Comparison of ENCODE assay signal across 8 cellular contexts in the genomic region with DNA sequence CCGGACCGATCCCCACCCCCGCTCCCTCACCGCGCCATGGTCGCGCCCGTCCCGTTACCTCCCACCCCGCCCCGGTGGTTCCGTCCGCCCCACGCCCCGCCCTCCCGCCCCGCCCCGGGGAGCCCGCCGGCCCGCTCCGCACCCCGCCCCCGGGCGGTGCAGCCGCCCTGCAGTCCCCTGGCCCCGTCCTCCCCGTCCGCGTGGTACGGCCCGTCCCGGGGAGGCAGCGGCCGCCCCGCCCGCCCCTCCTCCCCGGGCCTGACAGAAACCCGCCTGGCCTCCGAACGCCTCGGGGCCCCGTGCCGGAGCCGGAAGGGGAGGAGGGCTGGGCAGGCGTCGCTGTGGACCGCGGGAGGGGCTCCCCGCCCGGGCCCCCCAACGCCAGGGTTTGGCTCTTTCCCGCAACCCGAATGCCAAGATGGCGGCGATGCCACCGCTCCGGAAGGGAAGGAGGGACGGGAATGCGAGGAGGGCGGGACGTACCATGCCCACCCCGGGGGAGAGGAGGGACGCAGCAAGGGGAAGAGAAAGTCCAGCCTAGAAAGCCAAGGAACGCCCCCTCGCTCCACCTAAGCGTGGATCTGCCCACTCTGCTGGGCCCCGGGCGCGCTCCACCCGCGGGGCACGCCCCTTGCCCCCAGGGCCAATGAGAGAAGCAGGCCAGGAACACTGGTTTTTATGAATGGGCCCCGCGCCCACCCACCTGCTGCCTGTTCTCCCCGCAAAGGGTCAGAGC. TPM values are rescaled to one million over a fixed set of nuclear protein-coding genes. Genes with fewer than 3 reads are reported as not detected.
DNase-seq lines count a peak whose midpoint lies in the region; ATAC-seq and TF ChIP-seq lines count a peak whose summit lies in the region.

Gene PIP4K2B (minus strand): TSS at position 56 of the 736 bp plus-strand sequence. CDS start 132 bp downstream, outside the sequence.

- peaks cover 29% of the 10 kb centered on the region for H3F3A ChIP-seq in neural progenitor cell (ENCODE audit: low read depth)

- H3K4me1 ChIP-seq in SJSA1 (replicated peaks) (peaks cover 16% of the 10 kb centered on the region), foreskin keratinocyte (peaks cover 7% of the 10 kb centered on the region), neural progenitor cell (peaks cover 16% of the 10 kb centered on the region), stomach smooth muscle (ENCODE audit: control insufficient read depth, insufficient read depth, low read length) (peaks cover 20% of the 10 kb centered on the region)

- H2AFZ ChIP-seq in neural progenitor cell (replicated peaks): peak within 1 kb of the TSS; percentile 66

- H3K9ac ChIP-seq in neural progenitor cell: peak within 1 kb of the TSS; percentile 96
- peak within 1 kb of the TSS; percentile 88 for H3K9ac ChIP-seq in stomach smooth muscle (ENCODE audit: low read length in 2 of 2)

- DNase-seq in GM03348 (ENCODE audit: low spot score) (peak; percentile 99), HEK293T (ENCODE audit: extremely low spot score) (peak; percentile 91), MV-4-11 (lab: John Stamatoyannopoulos, UW) (peak; percentile 96), SJSA1 (ENCODE audit: low read depth in 1 of 2, low spot score in 2 of 2) (peak; percentile 98 to 99), foreskin keratinocyte (peak; percentile 89 to 95), neural progenitor cell (ENCODE audit: low spot score) (peak; percentile 98)
- DNase-seq in activated naive CD4-positive, alpha-beta T cell (lab: John Stamatoyannopoulos, UW): peak; percentile 70 to 81 (median 74)

- CTCF ChIA-PET in HEK293T (lab: Yijun Ruan, JAX): no interaction called here

- POLR2A ChIA-PET in HEK293T (lab: Yijun Ruan, JAX): interaction anchor here (0.6 to 2.0 kb wide), 8 partner anchors 21 to 70 kb away, joined by 3 to 9 read pairs (median 4); partner anchors contain the start of genes CWC25, LASP1, PSMB3 and RPL23

- H3K36me3 Mint-ChIP-seq in neural progenitor cell: peaks cover 36% of the 10 kb centered on the region

- peaks cover 6% of the 10 kb centered on the region for H3K27me3 Mint-ChIP-seq in neural progenitor cell (ENCODE audit: insufficient read depth, low read depth)

- peak within 1 kb of the TSS; percentile 95 for H3K27ac Mint-ChIP-seq in neural progenitor cell

- H3K4me2 ChIP-seq in neural progenitor cell: peak within 1 kb of the TSS; percentile 90

- H3K27me3 ChIP-seq in SJSA1 (replicated peaks): no peaks in the 10 kb centered on the region
- no peaks in the 10 kb centered on the region for H3K27me3 ChIP-seq in foreskin keratinocyte
- no peaks in the 10 kb centered on the region for H3K27me3 ChIP-seq in neural progenitor cell
- no peaks in the 10 kb centered on the region for H3K27me3 ChIP-seq in stomach smooth muscle (ENCODE audit: control insufficient read depth in 1 of 2, insufficient read depth in 2 of 2, low read length in 2 of 2)

- no peaks in the 10 kb centered on the region for H3K9me3 ChIP-seq in SJSA1 (replicated peaks)
- H3K9me3 ChIP-seq in neural progenitor cell (ENCODE audit: low read depth): no peaks in the 10 kb centered on the region
- H3K9me3 ChIP-seq in stomach smooth muscle (ENCODE audit: control insufficient read depth in 2 of 2, low read length in 2 of 2): no peaks in the 10 kb centered on the region

- H3K79me2 ChIP-seq in neural progenitor cell (ENCODE audit: low read depth): peaks cover 46% of the 10 kb centered on the region

- ATAC-seq in foreskin keratinocyte: peak; percentile 88

- H3K27ac ChIP-seq in SJSA1: peak within 1 kb of the TSS; percentile 100
- H3K27ac ChIP-seq in foreskin keratinocyte: peak within 1 kb of the TSS; percentile 99
- peak within 1 kb of the TSS; percentile 99 for H3K27ac ChIP-seq in neural progenitor cell
- peak within 1 kb of the TSS; percentile 93 for H3K27ac ChIP-seq in stomach smooth muscle (ENCODE audit: low read length)

- H3K4me3 ChIP-seq in SJSA1 (peak within 1 kb of the TSS; percentile 91), neural progenitor cell (peak within 1 kb of the TSS; percentile 87), stomach smooth muscle (ENCODE audit: low read length in 2 of 2) (peak within 1 kb of the TSS; percentile 84 to 93)

- peaks cover 26% of the 10 kb centered on the region for H3K4me1 Mint-ChIP-seq in neural progenitor cell

- peak within 1 kb of the TSS; percentile 97 for H3K4me3 Mint-ChIP-seq in neural progenitor cell

- H3K36me3 ChIP-seq in SJSA1 (peaks cover 72% of the 10 kb centered on the region), neural progenitor cell (peaks cover 3% of the 10 kb centered on the region), stomach smooth muscle (ENCODE audit: control insufficient read depth in 2 of 2, insufficient read depth in 2 of 2, low read length in 2 of 2) (peaks cover 21 to 25% of the 10 kb centered on the region in 2 donors)

- no peaks in the 10 kb centered on the region for H3K9me3 Mint-ChIP-seq in neural progenitor cell

- H4K20me1 ChIP-seq in neural progenitor cell (ENCODE audit: low read depth): peaks cover 42% of the 10 kb centered on the region

- TF ChIP-seq CTCF in foreskin keratinocyte (conservative IDR thresholded peaks at IDR 0.05): no peak
- no peak for TF ChIP-seq CTCF in neural progenitor cell (IDR thresholded peaks at IDR 0.05)

TF ChIP-seq in HEK293T, 16 proteins besides CTCF, POLR2A, EP300 and RAD21:
- TF ChIP-seq ELF4 (IDR thresholded peaks at IDR 0.05): peak; percentile 40; the same call in 1 of the 2 replicates
- peak; percentile 57; the same call in 1 of the 2 replicates for TF ChIP-seq TARDBP (IDR thresholded peaks at IDR 0.05)
- TF ChIP-seq FOXM1 (IDR thresholded peaks at IDR 0.05; ENCODE audit: borderline replicate concordance): peak; percentile 88
- TF ChIP-seq FOXK2 (IDR thresholded peaks at IDR 0.05): no peak
- TF ChIP-seq NFRKB (IDR thresholded peaks at IDR 0.05): peak; percentile 87
- TF ChIP-seq BHLHE40 (IDR thresholded peaks at IDR 0.05; ENCODE audit: borderline replicate concordance): peak; percentile 48; the same call in 1 of the 2 replicates
- no peak for TF ChIP-seq FOXA1 (IDR thresholded peaks at IDR 0.05)

RNA-seq across cellular contexts. Expression of gene PIP4K2B, which starts in this region (rescaled TPM):
- 37.0 and 47.9 TPM in 2 replicates for total RNA-seq in SJSA1 (2014; rRNA removed; shearing (Covaris generic))
- 30.4 and 32.6 TPM in 2 replicates for total RNA-seq in foreskin keratinocyte
- 12.6 and 13.8 TPM in 2 replicates for polyA plus RNA-seq in foreskin keratinocyte
- total RNA-seq in neural progenitor cell (ENCODE audit: low replicate concordance): 45.6 and 81.1 TPM in 2 replicates

Comparison
In these comparisons a context has a peak if more than half of its experiments do, and no peak if none do; other contexts are left out.
1. Peak in every context shown above with its lines: DNase-seq, ATAC-seq, H3K4me3 ChIP-seq and H3K27ac ChIP-seq.